ENCODE assay signal across 8 cellular contexts in the genomic region with DNA sequence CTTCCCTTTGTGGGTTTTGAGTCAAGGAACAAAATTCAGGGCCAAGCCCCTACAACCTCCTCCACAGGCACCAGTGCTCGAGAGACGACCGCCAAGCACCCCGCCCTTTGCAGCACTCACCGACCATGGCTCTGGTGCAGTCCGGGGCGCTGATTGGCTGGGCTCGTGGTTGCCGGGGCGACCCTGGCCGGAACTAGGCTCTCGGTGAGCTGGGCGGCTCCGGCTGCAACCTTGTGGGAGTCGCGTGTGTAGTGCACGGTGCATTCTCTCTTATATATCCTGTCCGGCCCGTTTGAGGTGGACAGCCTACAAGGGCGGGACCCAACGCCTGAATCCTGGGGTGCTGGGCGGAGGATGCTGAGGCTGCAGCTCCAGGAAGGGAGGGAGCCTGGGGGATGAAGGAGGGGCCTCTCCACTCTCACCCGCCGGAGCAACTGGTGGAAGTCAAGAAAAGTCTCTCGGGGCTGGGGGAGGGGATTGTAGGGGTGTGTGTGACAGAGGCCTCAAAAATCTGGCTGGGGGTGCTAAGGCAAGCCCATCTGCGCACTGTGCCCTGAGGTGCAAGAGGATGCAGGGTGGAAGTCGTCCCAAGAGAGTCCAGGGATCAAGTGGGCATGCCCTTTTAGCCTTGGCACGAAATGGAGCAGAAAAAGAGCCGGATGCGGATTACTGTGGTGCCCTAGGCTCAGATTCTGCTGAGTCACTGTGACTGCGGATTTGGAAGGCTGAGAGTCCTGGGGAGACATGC. TPM values are rescaled to one million over a fixed set of nuclear protein-coding genes. Genes with fewer than 3 reads are reported as not detected.
DNase-seq lines count a peak whose midpoint lies in the region; ATAC-seq and TF ChIP-seq lines count a peak whose summit lies in the region.

A gene (minus strand): TSS at position 248 of the 748 bp plus-strand sequence. CDS start 121 bp downstream, at position 127.

- peak within 1 kb of the TSS; percentile 92 for H3K4me3 Mint-ChIP-seq in activated CD4-positive, alpha-beta T cell treated with anti-CD3 and anti-CD28 coated beads, Interleukin-2, amount 10 ng/mL, durations not matched to agents 7 days and 5 days

- peaks cover 57% of the 10 kb centered on the region for H3K4me1 Mint-ChIP-seq in activated CD4-positive, alpha-beta T cell treated with anti-CD3 and anti-CD28 coated beads, Interleukin-2, amount 10 ng/mL, durations not matched to agents 7 days and 5 days

- DNase-seq in AG10803 (ENCODE audit: low read depth), result peak; percentile 98
- peak; percentile 92 for DNase-seq in NCI-H510A (lab: John Stamatoyannopoulos, UW)
- DNase-seq in activated CD4-positive, alpha-beta T cell treated with anti-CD3 and anti-CD28 coated beads, Interleukin-2, amount 10 ng/mL, durations not matched to agents 7 days and 5 days, result peak; percentile 95
- DNase-seq in dedifferentiated amniotic fluid mesenchymal stem cell (ENCODE audit: extremely low spot score), result peak; percentile 97
- peak; percentile 76 for DNase-seq in left lobe of liver (ENCODE audit: low spot score)
- DNase-seq in stimulated activated CD4-positive, alpha-beta T cell treated with anti-CD3 and anti-CD28 coated beads, Interleukin-2, amount 100 ng/mL, for 4 hours (ENCODE audit: low read depth), result peak; percentile 73

- CTCF ChIA-PET in activated CD4-positive, alpha-beta T cell treated with anti-CD3 and anti-CD28 coated beads, Interleukin-2, amount 10 ng/mL, durations not matched to agents 7 days and 5 days (lab: Charles Lee), result interaction anchor here (0.6 to 7.9 kb wide), 9 partner anchors 9 to 558 kb away, joined by 3 to 50 read pairs (median 7); a partner anchor contains a TSS

- H3K36me3 Mint-ChIP-seq in activated CD4-positive, alpha-beta T cell treated with anti-CD3 and anti-CD28 coated beads, Interleukin-2, amount 10 ng/mL, durations not matched to agents 7 days and 5 days (ENCODE audit: low read depth), result no peaks in the 10 kb centered on the region

- no peak for TF ChIP-seq CTCF in AG10803 (conservative IDR thresholded peaks at IDR 0.05; ENCODE audit: low read length)

- ATAC-seq in GM19023 (IDR thresholded peaks at IDR 0.05; ENCODE audit: unreplicated experiment), result peak; percentile 99
- ATAC-seq in HG03342 (IDR thresholded peaks at IDR 0.05; ENCODE audit: unreplicated experiment), result peak; percentile 98
- peak; percentile 88 for ATAC-seq in left lobe of liver

- H3K9me3 Mint-ChIP-seq in activated CD4-positive, alpha-beta T cell treated with anti-CD3 and anti-CD28 coated beads, Interleukin-2, amount 10 ng/mL, durations not matched to agents 7 days and 5 days, result no peaks in the 10 kb centered on the region

- no peaks in the 10 kb centered on the region for H3K27me3 Mint-ChIP-seq in activated CD4-positive, alpha-beta T cell treated with anti-CD3 and anti-CD28 coated beads, Interleukin-2, amount 10 ng/mL, durations not matched to agents 7 days and 5 days

- peak within 1 kb of the TSS; percentile 83 for H3K4me3 ChIP-seq in AG10803 (ENCODE audit: low read length)

- POLR2A ChIA-PET in activated CD4-positive, alpha-beta T cell treated with anti-CD3 and anti-CD28 coated beads, Interleukin-2, amount 10 ng/mL, durations not matched to agents 7 days and 5 days (lab: Charles Lee), result interaction anchor here (0.8 kb wide), 1 partner anchor 28 kb away, joined by 5 read pairs; a partner anchor contains a TSS

- H3K27ac Mint-ChIP-seq in activated CD4-positive, alpha-beta T cell treated with anti-CD3 and anti-CD28 coated beads, Interleukin-2, amount 10 ng/mL, durations not matched to agents 7 days and 5 days, result peak within 1 kb of the TSS; percentile 97

RNA-seq across cellular contexts. Expression of the gene that starts here (rescaled TPM):
- total RNA-seq in activated CD4-positive, alpha-beta T cell treated with anti-CD3 and anti-CD28 coated beads, Interleukin-2, amount 10 ng/mL, durations not matched to agents 7 days and 5 days, result 10 to 100 TPM; 20.4 to 22.4 TPM
- total RNA-seq in left lobe of liver, result 4.9 TPM

Comparison
In these comparisons a context has a peak if more than half of its experiments do, and no peak if none do; other contexts are left out.
1. Peak in every context shown above with its lines: DNase-seq, ATAC-seq and H3K4me3 ChIP-seq.